8 cellular contexts compared by ENCODE assay signal in genomic region chr11:5689551-5689983, GRCh38. TPM values are rescaled to one million over a fixed set of nuclear protein-coding genes. Genes with fewer than 3 reads are reported as not detected.
A peak's percentile ranks its signal among the peaks of the same experiment; 100 is the strongest.
DNase-seq lines count a peak whose midpoint lies in the region; ATAC-seq and TF ChIP-seq lines count a peak whose summit lies in the region.

A gene with protein sequence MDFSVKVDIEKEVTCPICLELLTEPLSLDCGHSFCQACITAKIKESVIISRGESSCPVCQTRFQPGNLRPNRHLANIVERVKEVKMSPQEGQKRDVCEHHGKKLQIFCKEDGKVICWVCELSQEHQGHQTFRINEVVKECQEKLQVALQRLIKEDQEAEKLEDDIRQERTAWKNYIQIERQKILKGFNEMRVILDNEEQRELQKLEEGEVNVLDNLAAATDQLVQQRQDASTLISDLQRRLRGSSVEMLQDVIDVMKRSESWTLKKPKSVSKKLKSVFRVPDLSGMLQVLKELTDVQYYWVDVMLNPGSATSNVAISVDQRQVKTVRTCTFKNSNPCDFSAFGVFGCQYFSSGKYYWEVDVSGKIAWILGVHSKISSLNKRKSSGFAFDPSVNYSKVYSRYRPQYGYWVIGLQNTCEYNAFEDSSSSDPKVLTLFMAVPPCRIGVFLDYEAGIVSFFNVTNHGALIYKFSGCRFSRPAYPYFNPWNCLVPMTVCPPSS (plus strand): TSS chr11:5689790. CDS start chr11:5696233, 6,443 bp downstream.

- TF ChIP-seq CTCF in DOHH2 (IDR thresholded peaks at IDR 0.05; ENCODE audit: low read depth, low read length, poor library complexity, severe bottlenecking) (no peak), endodermal cell (conservative IDR thresholded peaks at IDR 0.05) (no peak), mesothelial cell of epicardium (IDR thresholded peaks at IDR 0.05; ENCODE audit: unreplicated experiment) (no peak)

- H3K9me3 ChIP-seq in DOHH2 (ENCODE audit: control insufficient read depth, insufficient read depth, low read length) (no peaks in the 10 kb centered on the region), KOPT-K1 (ENCODE audit: insufficient read depth, low read length, poor library complexity, severe bottlenecking) (no peaks in the 10 kb centered on the region), endodermal cell (ENCODE audit: control insufficient read depth, low read length) (peaks cover 5% of the 10 kb centered on the region)

- peak within 1 kb of the TSS; percentile 81 for H3K4me2 ChIP-seq in DOHH2 (ENCODE audit: low read length)

- H4K20me1 ChIP-seq in DOHH2 (ENCODE audit: control insufficient read depth, insufficient read depth, low read depth, low read length), result no peaks in the 10 kb centered on the region

- no peaks in the 10 kb centered on the region for H3K9me2 ChIP-seq in DOHH2 (replicated peaks; ENCODE audit: control insufficient read depth, low read length)

- peaks cover 45% of the 10 kb centered on the region for H3K4me1 Mint-ChIP-seq in activated CD4-positive, alpha-beta memory T cell treated with anti-CD3 and anti-CD28 coated beads, Interleukin-2, amount 10 ng/mL, durations not matched to agents 7 days and 5 days
- H3K4me1 Mint-ChIP-seq in endodermal cell (peaks cover 20% of the 10 kb centered on the region), mesothelial cell of epicardium (peaks cover 37% of the 10 kb centered on the region)

- H3K9me3 Mint-ChIP-seq in activated CD4-positive, alpha-beta memory T cell treated with anti-CD3 and anti-CD28 coated beads, Interleukin-2, amount 10 ng/mL, durations not matched to agents 7 days and 5 days, result no peaks in the 10 kb centered on the region
- H3K9me3 Mint-ChIP-seq in endodermal cell (peaks cover 9% of the 10 kb centered on the region), mesothelial cell of epicardium (no peaks in the 10 kb centered on the region)

- peaks cover 3% of the 10 kb centered on the region for H3K36me3 ChIP-seq in DOHH2 (ENCODE audit: control insufficient read depth, low read length)
- H3K36me3 ChIP-seq in KOPT-K1 (ENCODE audit: insufficient read depth, low read length), result no peaks in the 10 kb centered on the region
- no peaks in the 10 kb centered on the region for H3K36me3 ChIP-seq in endodermal cell (ENCODE audit: control insufficient read depth, insufficient read depth, low read length)

- H3K4me3 Mint-ChIP-seq in activated CD4-positive, alpha-beta memory T cell treated with anti-CD3 and anti-CD28 coated beads, Interleukin-2, amount 10 ng/mL, durations not matched to agents 7 days and 5 days, result peak within 1 kb of the TSS; percentile 96
- H3K4me3 Mint-ChIP-seq in endodermal cell, result no peak within 1 kb of the TSS
- peak within 1 kb of the TSS; percentile 45 for H3K4me3 Mint-ChIP-seq in mesothelial cell of epicardium

- peaks cover 43% of the 10 kb centered on the region for H3K4me1 ChIP-seq in DOHH2 (ENCODE audit: control insufficient read depth, low read length)
- no peaks in the 10 kb centered on the region for H3K4me1 ChIP-seq in endodermal cell (ENCODE audit: control insufficient read depth, insufficient read depth, low read length)

- peak; percentile 70 for DNase-seq in activated CD4-positive, alpha-beta memory T cell treated with anti-CD3 and anti-CD28 coated beads, Interleukin-2, amount 10 ng/mL, durations not matched to agents 7 days and 5 days
- DNase-seq in endodermal cell (peak; percentile 60), mesothelial cell of epicardium (ENCODE audit: low spot score in 2 of 2, unreplicated experiment in 2 of 2) (no peak), NCI-H2227 (lab: John Stamatoyannopoulos, UW; ENCODE audit: unreplicated experiment) (no peak)
- peak; percentile 42 for DNase-seq in stimulated activated naive CD4-positive, alpha-beta T cell treated with Interleukin-2 at 50 U/mL for 16 hours (lab: John Stamatoyannopoulos, UW)

- H3K79me2 ChIP-seq in DOHH2 (ENCODE audit: control insufficient read depth, low read length), result peaks cover 21% of the 10 kb centered on the region

- H3F3A ChIP-seq in DOHH2 (ENCODE audit: control insufficient read depth, insufficient read depth), result peaks cover 11% of the 10 kb centered on the region

- WGBS in endodermal cell (ENCODE audit: insufficient coverage in 1 of 2, insufficient read length in 1 of 2), 2 experiments, result 65% methylated on average over 2 of the region's 2 CpGs; no CpG with 5 or more reads in 1 of the 2 experiments

- H3K36me3 Mint-ChIP-seq in activated CD4-positive, alpha-beta memory T cell treated with anti-CD3 and anti-CD28 coated beads, Interleukin-2, amount 10 ng/mL, durations not matched to agents 7 days and 5 days (ENCODE audit: low read depth), result peaks cover 42% of the 10 kb centered on the region
- H3K36me3 Mint-ChIP-seq in endodermal cell (ENCODE audit: low read depth) (no peaks in the 10 kb centered on the region), mesothelial cell of epicardium (peaks cover 3% of the 10 kb centered on the region)

- H3K27me3 Mint-ChIP-seq in activated CD4-positive, alpha-beta memory T cell treated with anti-CD3 and anti-CD28 coated beads, Interleukin-2, amount 10 ng/mL, durations not matched to agents 7 days and 5 days, result no peaks in the 10 kb centered on the region
- H3K27me3 Mint-ChIP-seq in endodermal cell (ENCODE audit: insufficient read depth) (no peaks in the 10 kb centered on the region), mesothelial cell of epicardium (ENCODE audit: low read depth) (no peaks in the 10 kb centered on the region)

- H3K9ac ChIP-seq in endodermal cell (ENCODE audit: extremely low read depth, low read length, poor library complexity, severe bottlenecking), result no peak within 1 kb of the TSS

- peak within 1 kb of the TSS; percentile 94 for H3K27ac Mint-ChIP-seq in activated CD4-positive, alpha-beta memory T cell treated with anti-CD3 and anti-CD28 coated beads, Interleukin-2, amount 10 ng/mL, durations not matched to agents 7 days and 5 days
- H3K27ac Mint-ChIP-seq in endodermal cell (no peak within 1 kb of the TSS), mesothelial cell of epicardium (peak within 1 kb of the TSS; percentile 96)

- peak within 1 kb of the TSS; percentile 90 for H3K27ac ChIP-seq in DOHH2 (ENCODE audit: low read depth, low read length)
- H3K27ac ChIP-seq in KOPT-K1 (ENCODE audit: low read depth, low read length, poor library complexity, severe bottlenecking), result peak within 1 kb of the TSS; percentile 76
- H3K27ac ChIP-seq in endodermal cell (ENCODE audit: low read depth, low read length), result peak within 1 kb of the TSS; percentile 34

- CTCF ChIA-PET in activated CD4-positive, alpha-beta memory T cell treated with anti-CD3 and anti-CD28 coated beads, Interleukin-2, amount 10 ng/mL, durations not matched to agents 7 days and 5 days (lab: Charles Lee), result no interaction called here

- H3K4me3 ChIP-seq in DOHH2 (ENCODE audit: low read length), result peak within 1 kb of the TSS; percentile 78
- H3K4me3 ChIP-seq in endodermal cell (ENCODE audit: low read length), result no peak within 1 kb of the TSS

- no peaks in the 10 kb centered on the region for H3K27me3 ChIP-seq in DOHH2 (ENCODE audit: control insufficient read depth, low read length)
- H3K27me3 ChIP-seq in endodermal cell (ENCODE audit: control insufficient read depth, insufficient read depth, low read length, poor library complexity, severe bottlenecking), result no peaks in the 10 kb centered on the region

- ATAC-seq in GM21576 (IDR thresholded peaks at IDR 0.05; ENCODE audit: unreplicated experiment), result peak; percentile 71

- POLR2A ChIA-PET in activated CD4-positive, alpha-beta memory T cell treated with anti-CD3 and anti-CD28 coated beads, Interleukin-2, amount 10 ng/mL, durations not matched to agents 7 days and 5 days (lab: Charles Lee), result interaction anchor here (0.9 to 3.2 kb wide), 13 partner anchors 11 to 1056 kb away, joined by 3 to 22 read pairs (median 4); partner anchors contain the start of genes CAVIN3, TAF10 and TRIM34

RNA-seq across cellular contexts. Expression of the gene that starts here (rescaled TPM):
- 100 to 1,000 TPM; 213 to 221 TPM for total RNA-seq in activated CD4-positive, alpha-beta memory T cell treated with anti-CD3 and anti-CD28 coated beads, Interleukin-2, amount 10 ng/mL, durations not matched to agents 7 days and 5 days
- total RNA-seq in endodermal cell, result 1 to 10 TPM; 1.1 to 3.1 TPM
- polyA plus RNA-seq in endodermal cell (2013, experiment 1 of 2), result 4.5 TPM
- polyA plus RNA-seq in endodermal cell (2013, experiment 2 of 2), result 2.8 TPM
- 45.8 to 52.1 TPM (median 50.9 TPM) in 3 replicates for total RNA-seq in mesothelial cell of epicardium

Comparison
In these comparisons a context has a peak if more than half of its experiments do, and no peak if none do; other contexts are left out.
1. RNA of the gene that starts here (total RNA-seq): 213 to 221 TPM in activated CD4-positive, alpha-beta memory T cell treated with anti-CD3 and anti-CD28 coated beads, Interleukin-2, amount 10 ng/mL, durations not matched to agents 7 days and 5 days and 45.8 to 52.1 TPM in mesothelial cell of epicardium; 1.1 to 3.1 TPM in endodermal cell; every median in the first group is over 10 times any median in the second.
2. H3K27ac ChIP-seq: peak in every context shown above with its lines; median percentile 90 in DOHH2; 76 in KOPT-K1; 34 in endodermal cell.
3. DNase-seq: peak in activated CD4-positive, alpha-beta memory T cell treated with anti-CD3 and anti-CD28 coated beads, Interleukin-2, amount 10 ng/mL, durations not matched to agents 7 days and 5 days (single experiment), endodermal cell (single experiment) and stimulated activated naive CD4-positive, alpha-beta T cell treated with Interleukin-2 at 50 U/mL for 16 hours (single experiment); none in mesothelial cell of epicardium (0 of 2) and NCI-H2227 (single experiment).